Comparison of ENCODE assay signal across 1 cellular context in the genomic region with DNA sequence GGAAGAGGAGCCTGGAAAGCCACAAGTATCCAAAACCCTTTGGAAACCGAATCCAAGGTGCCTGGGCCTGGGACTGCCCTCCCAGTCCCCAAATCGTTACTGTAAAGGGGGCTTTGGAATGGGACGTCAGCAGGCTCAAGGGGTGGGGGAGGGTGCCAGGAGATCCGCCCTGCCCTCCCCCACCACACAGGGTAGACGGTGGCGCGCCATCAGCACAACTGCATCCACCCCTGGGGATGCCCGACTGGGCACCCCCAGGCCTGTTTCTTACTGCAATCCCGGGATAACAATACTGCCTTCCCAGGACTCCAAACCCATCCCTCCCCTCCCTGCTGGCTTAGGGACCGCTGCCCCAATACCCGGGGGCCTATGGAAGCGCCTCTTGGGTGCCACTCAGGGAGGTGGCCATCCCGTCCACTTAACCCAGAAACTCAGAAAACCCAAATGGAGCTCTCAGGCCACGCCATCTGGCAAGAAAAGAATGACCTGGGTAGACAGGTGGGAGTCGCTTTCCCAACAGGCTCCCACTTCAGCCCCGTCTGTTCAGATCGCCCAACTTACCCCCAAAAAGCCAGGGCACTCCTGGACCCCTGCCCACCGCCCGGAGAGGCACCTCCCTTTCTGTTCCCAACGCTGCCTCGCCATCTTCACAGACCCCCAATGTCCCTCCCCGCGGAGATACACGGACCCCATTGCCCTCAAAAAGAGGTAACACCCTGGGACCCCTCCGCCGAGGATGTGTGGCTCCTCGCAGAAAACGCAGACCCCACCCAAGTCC.
TF ChIP-seq lines count a peak whose summit lies in the region.

No MANE protein-coding gene starts in this region.

TF ChIP-seq in GM23338, 12 proteins besides CTCF, POLR2A, EP300 and RAD21:
- TF ChIP-seq CREB1 (CRISPR knock-in tag; IDR thresholded peaks at IDR 0.05; ENCODE audit: low read depth) = no peak
- no peak for TF ChIP-seq POLR2AphosphoS5 (IDR thresholded peaks at IDR 0.05; ENCODE audit: low read depth)
- no peak for TF ChIP-seq ZNF114 (CRISPR knock-in tag; IDR thresholded peaks at IDR 0.05)
